In genomic region chr12:57751788-57752667, GRCh38 we compare ENCODE assay signal across 1 cellular context.
TF ChIP-seq lines count a peak whose summit lies in the region.

Gene CDK4, minus strand, starts transcription at chr12:57752310. Its CDS starts 593 bp downstream, at chr12:57751717.

TF ChIP-seq in HEK293, 187 proteins besides CTCF, POLR2A, EP300 and RAD21 (continued from another document):
- no peak; the same call in 1 of the 2 replicates for TF ChIP-seq ZBTB44 (tag by site-specific recombination; IDR thresholded peaks at IDR 0.05)
- no peak for TF ChIP-seq MEIS1 (CRISPR knock-in tag; IDR thresholded peaks at IDR 0.05; ENCODE audit: borderline replicate concordance)
